ENCODE assay signal across 10 cellular contexts in the genomic region with DNA sequence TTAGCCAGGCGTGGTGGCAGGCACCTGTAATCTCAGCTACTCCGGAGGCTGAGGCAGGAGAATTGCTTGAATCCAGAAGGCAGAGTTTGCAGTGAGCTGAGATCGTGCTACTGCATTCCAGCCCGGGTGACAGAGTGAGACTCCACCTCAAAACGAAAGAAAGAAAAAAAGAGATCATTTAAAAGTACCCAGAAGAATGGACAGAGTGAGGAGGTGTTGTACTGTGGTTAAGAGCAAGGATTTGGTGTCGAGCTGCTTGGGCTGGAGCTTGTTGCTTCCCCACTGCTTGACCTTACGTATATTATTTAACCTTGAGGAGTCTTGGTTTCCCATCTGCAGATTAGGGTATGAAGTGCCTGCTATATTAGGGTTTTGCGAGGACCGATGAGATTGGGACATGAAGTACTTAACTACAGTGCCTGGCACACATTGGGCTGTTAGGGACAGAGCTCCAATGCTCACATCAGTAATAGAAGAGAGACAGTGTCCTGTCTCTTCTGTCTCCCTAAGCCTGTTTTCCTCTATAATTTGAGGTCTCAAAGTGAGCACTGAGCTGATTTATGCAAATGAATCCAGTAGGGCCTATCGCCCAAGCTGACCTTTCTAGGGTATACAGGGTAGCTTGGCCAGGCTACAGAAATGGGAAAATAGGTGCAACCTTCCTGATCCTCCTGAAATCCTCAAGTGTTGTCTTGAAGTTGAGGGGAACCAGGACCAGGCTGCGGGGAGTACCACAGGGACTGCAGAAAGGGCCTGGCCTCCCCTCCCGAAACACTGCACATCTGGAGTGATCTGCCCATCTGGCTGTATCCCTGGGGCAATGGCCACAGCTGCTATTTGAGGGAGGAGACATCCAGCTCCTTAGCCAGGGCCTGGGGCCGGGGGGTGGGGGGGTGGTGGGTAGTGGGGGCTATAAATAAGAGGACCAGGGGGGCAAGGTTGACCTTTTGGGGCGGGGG. TPM values are rescaled to one million over a fixed set of nuclear protein-coding genes. Genes with fewer than 3 reads are reported as not detected.
DNase-seq lines count a peak whose midpoint lies in the region; ATAC-seq, FAIRE-seq and TF ChIP-seq lines count a peak whose summit lies in the region.
"Had no signal": no experiment of that assay in that cellular context is flagged by ENCODE, and none has a peak within 500 bp of the region (broad histone marks: within the 10 kb centered on the region; RNA-seq: fewer than 3 reads in every experiment).

No MANE protein-coding gene starts in this region.

- H3K36me3 ChIP-seq in OCI-LY7 (ENCODE audit: insufficient read depth, low read length) (no peaks in the 10 kb centered on the region), adrenal gland (replicated peaks in 1 of 2) (no peaks in the 10 kb centered on the region), HepG2 (replicated peaks in 1 of 2; ENCODE audit: control insufficient read depth in 1 of 2, insufficient read depth in 2 of 2, low read length in 2 of 2) (no peaks in the 10 kb centered on the region), subcutaneous abdominal adipose tissue (ENCODE audit: control insufficient read depth in 5 of 5, insufficient read depth in 5 of 5, low read length in 5 of 5) (no peaks in the 10 kb centered on the region)

- H2AFZ ChIP-seq in OCI-LY7 (ENCODE audit: low read length) (peak overlapping the region; percentile 3; the same call in 1 of the 2 replicates), HepG2 (ENCODE audit: low read length) (no peak overlapping the region)

- no peak for TF ChIP-seq RAD21 in HepG2 (CRISPR knock-in tag; IDR thresholded peaks at IDR 0.05)

- no peak for ATAC-seq in HepG2

- no peak for TF ChIP-seq CTCF in OCI-LY7 (conservative IDR thresholded peaks at IDR 0.05; ENCODE audit: low read length)
- no peak for TF ChIP-seq CTCF in adrenal gland (IDR thresholded peaks at IDR 0.05)
- TF ChIP-seq CTCF in HepG2 (CRISPR knock-in tag; IDR thresholded peaks at IDR 0.05), result no peak

- POLR2A ChIA-PET in OCI-LY7 (lab: Charles Lee), result interaction anchor here (0.9 to 14.2 kb wide), 6 partner anchors 8 to 291 kb away, joined by 3 to 342 read pairs (median 4); a partner anchor contains a TSS
- POLR2A ChIA-PET in HepG2 (lab: Yijun Ruan, JAX), result interaction anchor here (0.8 to 2.5 kb wide), 3 partner anchors 8 to 122 kb away, joined by 4 to 10 read pairs (median 7); a partner anchor contains a TSS

- H3K27ac ChIP-seq in OCI-LY7 (ENCODE audit: low read depth, low read length, poor library complexity, severe bottlenecking), result no peak overlapping the region
- H3K27ac ChIP-seq in adrenal gland, result peak overlapping the region in 4 of 5 donors; percentile 73 to 94 (median 82)
- no peak overlapping the region for H3K27ac ChIP-seq in HepG2 (ENCODE audit: extremely low read length, insufficient read depth, low read length)
- H3K27ac ChIP-seq in subcutaneous abdominal adipose tissue (ENCODE audit: low read depth, low read length), result peak overlapping the region; percentile 69

- H3K79me2 ChIP-seq in OCI-LY7 (ENCODE audit: insufficient read depth, low read depth, low read length) (no peaks in the 10 kb centered on the region), HepG2 (ENCODE audit: insufficient read depth, low read length) (no peaks in the 10 kb centered on the region)

- CTCF ChIA-PET in OCI-LY7 (lab: Charles Lee; ENCODE audit: unreplicated experiment), result interaction anchor here (0.7 to 1.9 kb wide), 5 partner anchors 11 to 87 kb away, joined by 3 to 7 read pairs (median 3); no protein-coding TSS in a partner anchor
- CTCF ChIA-PET in HepG2 (lab: Yijun Ruan, JAX; ENCODE audit: low intra/inter-chr PET ratio, low total read pairs), result no interaction called here

- H3K4me2 ChIP-seq in OCI-LY7 (ENCODE audit: low read length) (peak overlapping the region; percentile 38), HepG2 (ENCODE audit: low read depth, low read length) (peak overlapping the region; percentile 20; the same call in 1 of the 2 replicates)

- no peaks in the 10 kb centered on the region for H3K9me2 ChIP-seq in OCI-LY7 (ENCODE audit: insufficient read depth, low read length)

- WGBS in adrenal gland, 4 donors, result 60 to 69% (median 65%) methylated on average over 12 to 14 of the region's 14 CpGs
- WGBS in HepG2 (ENCODE audit: low lambda C conversion rate), result 41% methylated on average over 14 of the region's 14 CpGs

- no TSS peak for BruUV-seq in OCI-LY7 (replicated peaks; lab: Mats Ljungman, UMichigan)
- BruUV-seq in HepG2 (replicated peaks; lab: Mats Ljungman, UMichigan), result no TSS peak

- intact Hi-C loops in OCI-LY7 (cut with micrococcal nuclease; ENCODE audit: unreplicated experiment), result no loop called here
- intact Hi-C loops in adrenal gland (cut with DNase I), result no loop called here
- intact Hi-C loops in HepG2 (cut with micrococcal nuclease; ENCODE audit: unreplicated experiment), result no loop called here

- H3K4me1 ChIP-seq in OCI-LY7 (ENCODE audit: insufficient read depth, low read length, poor library complexity, severe bottlenecking) (peaks cover 90% of the 10 kb centered on the region), adrenal gland (replicated peaks in 1 of 2) (peaks cover 30 to 45% of the 10 kb centered on the region in 2 donors), HepG2 (ENCODE audit: insufficient read depth, low read length) (peaks cover 20% of the 10 kb centered on the region), subcutaneous abdominal adipose tissue (ENCODE audit: control insufficient read depth in 5 of 5, insufficient read depth in 5 of 5, low read length in 5 of 5) (peaks cover 8 to 62% (median 47%) of the 10 kb centered on the region in 5 donors)

- DNase-seq in OCI-LY7 (ENCODE audit: low spot score) (no peak), adrenal gland (peak in 1 of 7 donors; percentile 10), HepG2 (ENCODE audit: low spot score) (no peak), NCI-H1930 (lab: John Stamatoyannopoulos, UW) (no peak), HCEC 1CT (no peak), SHP77 (lab: John Stamatoyannopoulos, UW) (no peak)
- DNase-seq in activated T-cell treated with anti-CD3 and anti-CD28 coated beads, Interleukin-2, amount 50 U/mL, for 48 hours, result no peak
- DNase-seq: effector memory CD4-positive, alpha-beta T cell; NCI-H748 treated with DMSO at 0.1 percent for 48 hours had no signal

- H3K9ac ChIP-seq in HepG2 (ENCODE audit: insufficient read depth, low read depth, low read length) (no peak overlapping the region), subcutaneous abdominal adipose tissue (ENCODE audit: low read length in 5 of 5) (no peak overlapping the region)

- H3K9me3 ChIP-seq in OCI-LY7 (ENCODE audit: low read length) (no peaks in the 10 kb centered on the region), adrenal gland (replicated peaks in 1 of 3) (no peaks in the 10 kb centered on the region), HepG2 (ENCODE audit: low read length) (no peaks in the 10 kb centered on the region), subcutaneous abdominal adipose tissue (ENCODE audit: control insufficient read depth in 5 of 5, low read length in 5 of 5) (no peaks in the 10 kb centered on the region)

- no peak for TF ChIP-seq EP300 in HepG2 (IDR thresholded peaks at IDR 0.05; ENCODE audit: low read depth in 2 of 2, low read length in 2 of 2)
- TF ChIP-seq EP300 in HepG2 (CRISPR knock-in tag; IDR thresholded peaks at IDR 0.05; ENCODE audit: borderline replicate concordance), result no peak

- TF ChIP-seq POLR2A in adrenal gland (IDR thresholded peaks at IDR 0.05) (no peak), HepG2 (IDR thresholded peaks at IDR 0.05; ENCODE audit: insufficient read depth in 1 of 2, low read depth in 2 of 2, low read length in 2 of 2) (no peak)

- H4K20me1 ChIP-seq in OCI-LY7 (ENCODE audit: insufficient read depth, low read length) (no peaks in the 10 kb centered on the region), HepG2 (ENCODE audit: insufficient read depth, low read length) (no peaks in the 10 kb centered on the region)

- no peak for FAIRE-seq in HepG2 (lab: Jason Lieb, UNC)

- in situ Hi-C loops in HepG2 (cut with HindIII; ENCODE audit: extremely low pct_ligation_motif_present, low pct_unique_long_range_greater_than_20kb), result no loop called here

- H3K4me3 ChIP-seq in OCI-LY7 (ENCODE audit: low read depth, low read length, poor library complexity, severe bottlenecking) (no peak overlapping the region), adrenal gland (no peak overlapping the region), HepG2 (replicated peaks in 1 of 3; ENCODE audit: insufficient read depth in 1 of 3, low read depth in 2 of 3, low read length in 3 of 3) (no peak overlapping the region), subcutaneous abdominal adipose tissue (ENCODE audit: low read depth in 1 of 5, low read length in 5 of 5) (peak overlapping the region in 2 of 5 donors; percentile 1 to 29)

- no peaks in the 10 kb centered on the region for H3K27me3 ChIP-seq in adrenal gland
- peaks cover 3 to 41% of the 10 kb centered on the region in 2 experiments; a peak in 3 of 5 replicates for H3K27me3 ChIP-seq in HepG2 (ENCODE audit: control insufficient read depth in 1 of 2, insufficient read depth in 2 of 2, low read length in 2 of 2)
- no peaks in the 10 kb centered on the region for H3K27me3 ChIP-seq in subcutaneous abdominal adipose tissue (ENCODE audit: control insufficient read depth in 5 of 5, insufficient read depth in 4 of 5, low read length in 5 of 5)

RNA-seq across cellular contexts. Expression of a gene that starts 8.6 kb away (rescaled TPM):
- total RNA-seq in OCI-LY7 (2014; rRNA removed; shearing (Covaris generic)), result 38.4 and 45.9 TPM in 2 replicates
- total RNA-seq in OCI-LY7 (2022) (130 and 131 TPM in 2 replicates), adrenal gland (100 to 1,000 TPM in 5 of 8 donors, 10 to 100 TPM in 3; 66.6 to 178 (median 147) TPM), HepG2 (2016; rRNA removed; fragmentation: Illumina TruSeq; extraction: Trizol) (3.7 and 4.6 TPM in 2 replicates)
- polyA plus RNA-seq in adrenal gland (100 to 1,000 TPM; 110 to 184 (median 164) TPM), HepG2 (2011; rRNA removed) (8.5 and 10.8 TPM in 2 replicates)
- 1.5 and 2.7 TPM in 2 replicates for total RNA-seq in HepG2 (2016; cell fraction: cytosol; rRNA removed; fragmentation: Illumina TruSeq; extraction: Trizol; ENCODE audit: low read depth)
- total RNA-seq in HepG2 (2016; cell fraction: insoluble cytoplasmic fraction; rRNA removed; fragmentation: Illumina TruSeq; extraction: Trizol), result 3.3 and 5.0 TPM in 2 replicates
- total RNA-seq in HepG2 (2016; cell fraction: membrane; rRNA removed; fragmentation: Illumina TruSeq; extraction: Trizol), result 4.5 and 5.3 TPM in 2 replicates
- 5.2 and 5.6 TPM in 2 replicates for total RNA-seq in HepG2 (2016; cell fraction: nucleus; rRNA removed; fragmentation: Illumina TruSeq; extraction: Trizol)
- 3.4 and 5.9 TPM in 2 replicates for polyA plus RNA-seq in HepG2 (2011; cell fraction: cytosol; rRNA removed)
- 44.6 and 61.9 TPM in 2 replicates for polyA plus RNA-seq in HepG2 (2011; cell fraction: nucleus; rRNA removed)
- polyA plus RNA-seq in HepG2 (2012), result 3.9 and 6.2 TPM in 2 replicates
- 1.6 and 1.8 TPM in 2 replicates for polyA plus RNA-seq in HepG2 (2016; cell fraction: cytosol; fragmentation: Illumina TruSeq; extraction: Trizol; ENCODE audit: low read depth)
- polyA plus RNA-seq in HepG2 (2016; cell fraction: insoluble cytoplasmic fraction; fragmentation: Illumina TruSeq; extraction: Trizol; ENCODE audit: low read depth), result 7.3 and 8.0 TPM in 2 replicates
- polyA plus RNA-seq in HepG2 (2016; cell fraction: membrane; fragmentation: Illumina TruSeq; extraction: Trizol; ENCODE audit: low read depth), result 5.0 and 6.0 TPM in 2 replicates
- 15.8 and 16.2 TPM in 2 replicates for polyA plus RNA-seq in HepG2 (2016; cell fraction: nucleus; fragmentation: Illumina TruSeq; extraction: Trizol; ENCODE audit: insufficient read depth, low read depth)
- polyA minus RNA-seq in HepG2 (2011; rRNA and poly(A)+ RNA removed; ENCODE audit: low replicate concordance), result 11.8 and 35.8 TPM in 2 replicates
- polyA minus RNA-seq in HepG2 (2011; cell fraction: cytosol; rRNA and poly(A)+ RNA removed), result 2.3 and 4.6 TPM in 2 replicates
- polyA minus RNA-seq in HepG2 (2011; cell fraction: nucleus; rRNA and poly(A)+ RNA removed), result 6.8 and 9.5 TPM in 2 replicates

RNA-seq across cellular contexts. Expression of a gene that starts 55.2 kb away (rescaled TPM):
- 3.8 and 9.6 TPM in 2 replicates for total RNA-seq in OCI-LY7 (2014; rRNA removed; shearing (Covaris generic))
- total RNA-seq in OCI-LY7 (2022) (8.6 and 12.0 TPM in 2 replicates), adrenal gland (10 to 100 TPM; 52.5 to 91.9 (median 73.6) TPM), HepG2 (2016; rRNA removed; fragmentation: Illumina TruSeq; extraction: Trizol) (2.6 and 3.7 TPM in 2 replicates)
- polyA plus RNA-seq in adrenal gland (10 to 100 TPM; 36.3 to 51.0 (median 44.8) TPM), HepG2 (2011; rRNA removed) (2.2 and 3.1 TPM in 2 replicates)
- 2.3 and 3.1 TPM in 2 replicates for total RNA-seq in HepG2 (2016; cell fraction: cytosol; rRNA removed; fragmentation: Illumina TruSeq; extraction: Trizol; ENCODE audit: low read depth)
- 2.3 and 3.4 TPM in 2 replicates for total RNA-seq in HepG2 (2016; cell fraction: insoluble cytoplasmic fraction; rRNA removed; fragmentation: Illumina TruSeq; extraction: Trizol)
- 5.0 and 6.3 TPM in 2 replicates for total RNA-seq in HepG2 (2016; cell fraction: membrane; rRNA removed; fragmentation: Illumina TruSeq; extraction: Trizol)
- total RNA-seq in HepG2 (2016; cell fraction: nucleus; rRNA removed; fragmentation: Illumina TruSeq; extraction: Trizol), result 2.5 and 2.6 TPM in 2 replicates
- 2.4 and 2.6 TPM in 2 replicates for polyA plus RNA-seq in HepG2 (2011; cell fraction: cytosol; rRNA removed)
- polyA plus RNA-seq in HepG2 (2011; cell fraction: nucleus; rRNA removed), result 3.1 and 4.1 TPM in 2 replicates
- 2.1 and 3.5 TPM in 2 replicates for polyA plus RNA-seq in HepG2 (2012)
- polyA plus RNA-seq in HepG2 (2016; cell fraction: cytosol; fragmentation: Illumina TruSeq; extraction: Trizol; ENCODE audit: low read depth), result 3.8 and 3.9 TPM in 2 replicates
- polyA plus RNA-seq in HepG2 (2016; cell fraction: insoluble cytoplasmic fraction; fragmentation: Illumina TruSeq; extraction: Trizol; ENCODE audit: low read depth), result 2.6 and 3.2 TPM in 2 replicates
- polyA plus RNA-seq in HepG2 (2016; cell fraction: membrane; fragmentation: Illumina TruSeq; extraction: Trizol; ENCODE audit: low read depth), result 6.3 and 6.9 TPM in 2 replicates
- 5.6 and 6.3 TPM in 2 replicates for polyA plus RNA-seq in HepG2 (2016; cell fraction: nucleus; fragmentation: Illumina TruSeq; extraction: Trizol; ENCODE audit: insufficient read depth, low read depth)
- polyA minus RNA-seq in HepG2 (2011; rRNA and poly(A)+ RNA removed; ENCODE audit: low replicate concordance), result 5.7 and 45.5 TPM in 2 replicates
- polyA minus RNA-seq in HepG2 (2011; cell fraction: cytosol; rRNA and poly(A)+ RNA removed), result 1.5 and 2.1 TPM in 2 replicates
- 1.7 and 2.8 TPM in 2 replicates for polyA minus RNA-seq in HepG2 (2011; cell fraction: nucleus; rRNA and poly(A)+ RNA removed)

Comparison
In these comparisons a context has a peak if more than half of its experiments do, and no peak if none do; other contexts are left out.
1. H3K27ac ChIP-seq: peak in adrenal gland (4 of 5) and subcutaneous abdominal adipose tissue (single experiment); none in OCI-LY7 (single experiment) and HepG2 (single experiment).
2. RNA of a gene that starts 8.6 kb away (total RNA-seq): 66.6 to 178 TPM in adrenal gland and 38.4 to 131 TPM in OCI-LY7; 1.5 to 5.6 TPM in HepG2; every median in the first group is over 4 times any median in the second.
3. RNA of a gene that starts 55.2 kb away (total RNA-seq): 52.5 to 91.9 TPM in adrenal gland; 3.8 to 12.0 TPM in OCI-LY7 and 2.3 to 6.3 TPM in HepG2; every median in the first group is over 4 times any median in the second.